In the genomic region with DNA sequence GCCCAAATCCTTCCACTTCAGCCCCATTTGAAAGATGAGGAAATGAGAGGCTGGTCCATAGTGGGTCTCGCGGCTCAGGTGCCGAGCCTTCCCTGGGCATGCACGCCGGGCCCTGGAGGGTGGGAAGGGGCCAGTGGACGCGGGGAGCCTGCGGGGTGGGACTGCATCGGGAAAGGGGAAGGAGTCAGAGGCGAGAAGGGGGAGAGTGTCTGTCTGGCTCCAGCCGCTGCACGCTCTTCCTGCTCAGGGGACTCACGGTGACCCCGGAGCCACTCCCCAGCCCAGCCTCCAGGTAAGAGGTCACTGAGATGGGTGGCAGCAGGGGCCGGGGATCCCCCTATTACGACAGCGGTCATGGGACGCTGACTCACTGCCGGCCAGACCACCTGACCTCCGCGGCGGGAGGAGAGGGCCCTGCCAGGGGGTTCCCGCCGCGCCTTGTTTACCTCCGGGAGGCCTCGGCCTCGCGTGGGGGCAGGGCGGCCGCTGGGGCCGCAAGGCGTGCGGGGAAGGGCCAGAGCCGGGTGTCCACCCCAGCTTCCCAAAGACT, we compare ENCODE assay signal across 1 cellular context.
TF ChIP-seq lines count a peak whose summit lies in the region.

No MANE protein-coding gene starts in this region.

TF ChIP-seq in HepG2, 621 proteins besides CTCF, POLR2A, EP300 and RAD21 (continued from another document and continues in another):
- TF ChIP-seq MAFG (CRISPR knock-in tag; IDR thresholded peaks at IDR 0.05) (peak; percentile 90; the same call in 1 of the 2 replicates), ZKSCAN5 (CRISPR knock-in tag; IDR thresholded peaks at IDR 0.05) (no peak), ERF (CRISPR knock-in tag; IDR thresholded peaks at IDR 0.05) (peak; percentile 97), ZNF746 (CRISPR knock-in tag; IDR thresholded peaks at IDR 0.05) (peak; percentile 87), ZFP1 (CRISPR knock-in tag; IDR thresholded peaks at IDR 0.05) (peak; percentile 73), PCBP1 (IDR thresholded peaks at IDR 0.05; ENCODE audit: borderline replicate concordance, low read depth, low read length) (peak; percentile 88; the same call in 1 of the 2 replicates), HMG20A (CRISPR knock-in tag; IDR thresholded peaks at IDR 0.05; ENCODE audit: borderline replicate concordance) (peak; percentile 28; the same call in 1 of the 2 replicates), HNF4G (IDR thresholded peaks at IDR 0.05; ENCODE audit: borderline replicate concordance, low read depth, low read length) (peak; percentile 75; the same call in 1 of the 2 replicates), HNF4G (CRISPR knock-in tag; IDR thresholded peaks at IDR 0.05; ENCODE audit: borderline replicate concordance, low read depth) (no peak), MTF2 (CRISPR knock-in tag; IDR thresholded peaks at IDR 0.05; ENCODE audit: borderline replicate concordance) (no peak; the same call in 1 of the 2 replicates), RBM39 (IDR thresholded peaks at IDR 0.05; ENCODE audit: low read depth, low read length, poor library complexity, severe bottlenecking) (peak; percentile 92), ZMAT3 (CRISPR knock-in tag; conservative IDR thresholded peaks at IDR 0.05) (peak; percentile 80), ZBTB7A (CRISPR knock-in tag; IDR thresholded peaks at IDR 0.05) (peak; percentile 59; the same call in 1 of the 2 replicates), SPEN (CRISPR knock-in tag; IDR thresholded peaks at IDR 0.05; ENCODE audit: low read depth) (peak; percentile 90), ZMYM2 (CRISPR knock-in tag; IDR thresholded peaks at IDR 0.05) (no peak), ZNF367 (CRISPR knock-in tag; IDR thresholded peaks at IDR 0.05; ENCODE audit: borderline replicate concordance) (no peak), ZNF703 (CRISPR knock-in tag; IDR thresholded peaks at IDR 0.05; ENCODE audit: borderline replicate concordance) (peak; percentile 34; the same call in 1 of the 2 replicates), BRCA1 (CRISPR knock-in tag; IDR thresholded peaks at IDR 0.05) (0 out of 2 replicates have a peak, but pooled peaks have one; percentile 9), KAT8 (CRISPR knock-in tag; IDR thresholded peaks at IDR 0.05) (peak; percentile 79; the same call in 1 of the 2 replicates), SALL2 (CRISPR knock-in tag; IDR thresholded peaks at IDR 0.05) (peak; percentile 74; the same call in 1 of the 2 replicates), ZBTB38 (CRISPR knock-in tag; IDR thresholded peaks at IDR 0.05) (peak; percentile 60), ZFAT (CRISPR knock-in tag; conservative IDR thresholded peaks at IDR 0.05) (no peak), KAT2B (IDR thresholded peaks at IDR 0.05; ENCODE audit: borderline replicate concordance, low read depth, low read length) (no peak)
- TF ChIP-seq, protein P1, sequence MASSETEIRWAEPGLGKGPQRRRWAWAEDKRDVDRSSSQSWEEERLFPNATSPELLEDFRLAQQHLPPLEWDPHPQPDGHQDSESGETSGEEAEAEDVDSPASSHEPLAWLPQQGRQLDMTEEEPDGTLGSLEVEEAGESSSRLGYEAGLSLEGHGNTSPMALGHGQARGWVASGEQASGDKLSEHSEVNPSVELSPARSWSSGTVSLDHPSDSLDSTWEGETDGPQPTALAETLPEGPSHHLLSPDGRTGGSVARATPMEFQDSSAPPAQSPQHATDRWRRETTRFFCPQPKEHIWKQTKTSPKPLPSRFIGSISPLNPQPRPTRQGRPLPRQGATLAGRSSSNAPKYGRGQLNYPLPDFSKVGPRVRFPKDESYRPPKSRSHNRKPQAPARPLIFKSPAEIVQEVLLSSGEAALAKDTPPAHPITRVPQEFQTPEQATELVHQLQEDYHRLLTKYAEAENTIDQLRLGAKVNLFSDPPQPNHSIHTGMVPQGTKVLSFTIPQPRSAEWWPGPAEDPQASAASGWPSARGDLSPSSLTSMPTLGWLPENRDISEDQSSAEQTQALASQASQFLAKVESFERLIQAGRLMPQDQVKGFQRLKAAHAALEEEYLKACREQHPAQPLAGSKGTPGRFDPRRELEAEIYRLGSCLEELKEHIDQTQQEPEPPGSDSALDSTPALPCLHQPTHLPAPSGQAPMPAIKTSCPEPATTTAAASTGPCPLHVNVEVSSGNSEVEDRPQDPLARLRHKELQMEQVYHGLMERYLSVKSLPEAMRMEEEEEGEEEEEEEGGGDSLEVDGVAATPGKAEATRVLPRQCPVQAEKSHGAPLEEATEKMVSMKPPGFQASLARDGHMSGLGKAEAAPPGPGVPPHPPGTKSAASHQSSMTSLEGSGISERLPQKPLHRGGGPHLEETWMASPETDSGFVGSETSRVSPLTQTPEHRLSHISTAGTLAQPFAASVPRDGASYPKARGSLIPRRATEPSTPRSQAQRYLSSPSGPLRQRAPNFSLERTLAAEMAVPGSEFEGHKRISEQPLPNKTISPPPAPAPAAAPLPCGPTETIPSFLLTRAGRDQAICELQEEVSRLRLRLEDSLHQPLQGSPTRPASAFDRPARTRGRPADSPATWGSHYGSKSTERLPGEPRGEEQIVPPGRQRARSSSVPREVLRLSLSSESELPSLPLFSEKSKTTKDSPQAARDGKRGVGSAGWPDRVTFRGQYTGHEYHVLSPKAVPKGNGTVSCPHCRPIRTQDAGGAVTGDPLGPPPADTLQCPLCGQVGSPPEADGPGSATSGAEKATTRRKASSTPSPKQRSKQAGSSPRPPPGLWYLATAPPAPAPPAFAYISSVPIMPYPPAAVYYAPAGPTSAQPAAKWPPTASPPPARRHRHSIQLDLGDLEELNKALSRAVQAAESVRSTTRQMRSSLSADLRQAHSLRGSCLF (CRISPR knock-in tag; IDR thresholded peaks at IDR 0.05; ENCODE audit: borderline replicate concordance), result no peak
- TF ChIP-seq, protein P2, sequence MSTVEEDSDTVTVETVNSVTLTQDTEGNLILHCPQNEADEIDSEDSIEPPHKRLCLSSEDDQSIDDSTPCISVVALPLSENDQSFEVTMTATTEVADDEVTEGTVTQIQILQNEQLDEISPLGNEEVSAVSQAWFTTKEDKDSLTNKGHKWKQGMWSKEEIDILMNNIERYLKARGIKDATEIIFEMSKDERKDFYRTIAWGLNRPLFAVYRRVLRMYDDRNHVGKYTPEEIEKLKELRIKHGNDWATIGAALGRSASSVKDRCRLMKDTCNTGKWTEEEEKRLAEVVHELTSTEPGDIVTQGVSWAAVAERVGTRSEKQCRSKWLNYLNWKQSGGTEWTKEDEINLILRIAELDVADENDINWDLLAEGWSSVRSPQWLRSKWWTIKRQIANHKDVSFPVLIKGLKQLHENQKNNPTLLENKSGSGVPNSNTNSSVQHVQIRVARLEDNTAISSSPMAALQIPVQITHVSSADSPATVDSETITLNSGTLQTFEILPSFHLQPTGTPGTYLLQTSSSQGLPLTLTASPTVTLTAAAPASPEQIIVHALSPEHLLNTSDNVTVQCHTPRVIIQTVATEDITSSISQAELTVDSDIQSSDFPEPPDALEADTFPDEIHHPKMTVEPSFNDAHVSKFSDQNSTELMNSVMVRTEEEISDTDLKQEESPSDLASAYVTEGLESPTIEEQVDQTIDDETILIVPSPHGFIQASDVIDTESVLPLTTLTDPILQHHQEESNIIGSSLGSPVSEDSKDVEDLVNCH (CRISPR knock-in tag; IDR thresholded peaks at IDR 0.05), result 0 out of 2 replicates have a peak, but pooled peaks have one; percentile 33
- TF ChIP-seq, protein P3, sequence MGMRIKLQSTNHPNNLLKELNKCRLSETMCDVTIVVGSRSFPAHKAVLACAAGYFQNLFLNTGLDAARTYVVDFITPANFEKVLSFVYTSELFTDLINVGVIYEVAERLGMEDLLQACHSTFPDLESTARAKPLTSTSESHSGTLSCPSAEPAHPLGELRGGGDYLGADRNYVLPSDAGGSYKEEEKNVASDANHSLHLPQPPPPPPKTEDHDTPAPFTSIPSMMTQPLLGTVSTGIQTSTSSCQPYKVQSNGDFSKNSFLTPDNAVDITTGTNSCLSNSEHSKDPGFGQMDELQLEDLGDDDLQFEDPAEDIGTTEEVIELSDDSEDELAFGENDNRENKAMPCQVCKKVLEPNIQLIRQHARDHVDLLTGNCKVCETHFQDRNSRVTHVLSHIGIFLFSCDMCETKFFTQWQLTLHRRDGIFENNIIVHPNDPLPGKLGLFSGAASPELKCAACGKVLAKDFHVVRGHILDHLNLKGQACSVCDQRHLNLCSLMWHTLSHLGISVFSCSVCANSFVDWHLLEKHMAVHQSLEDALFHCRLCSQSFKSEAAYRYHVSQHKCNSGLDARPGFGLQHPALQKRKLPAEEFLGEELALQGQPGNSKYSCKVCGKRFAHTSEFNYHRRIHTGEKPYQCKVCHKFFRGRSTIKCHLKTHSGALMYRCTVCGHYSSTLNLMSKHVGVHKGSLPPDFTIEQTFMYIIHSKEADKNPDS (CRISPR knock-in tag; IDR thresholded peaks at IDR 0.05), result 0 out of 2 replicates have a peak, but pooled peaks have one; percentile 74
- TF ChIP-seq, protein P4, sequence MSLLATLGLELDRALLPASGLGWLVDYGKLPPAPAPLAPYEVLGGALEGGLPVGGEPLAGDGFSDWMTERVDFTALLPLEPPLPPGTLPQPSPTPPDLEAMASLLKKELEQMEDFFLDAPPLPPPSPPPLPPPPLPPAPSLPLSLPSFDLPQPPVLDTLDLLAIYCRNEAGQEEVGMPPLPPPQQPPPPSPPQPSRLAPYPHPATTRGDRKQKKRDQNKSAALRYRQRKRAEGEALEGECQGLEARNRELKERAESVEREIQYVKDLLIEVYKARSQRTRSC (CRISPR knock-in tag; IDR thresholded peaks at IDR 0.05; ENCODE audit: low read depth), result peak; percentile 49; the same call in 1 of the 2 replicates
- TF ChIP-seq, protein P5, sequence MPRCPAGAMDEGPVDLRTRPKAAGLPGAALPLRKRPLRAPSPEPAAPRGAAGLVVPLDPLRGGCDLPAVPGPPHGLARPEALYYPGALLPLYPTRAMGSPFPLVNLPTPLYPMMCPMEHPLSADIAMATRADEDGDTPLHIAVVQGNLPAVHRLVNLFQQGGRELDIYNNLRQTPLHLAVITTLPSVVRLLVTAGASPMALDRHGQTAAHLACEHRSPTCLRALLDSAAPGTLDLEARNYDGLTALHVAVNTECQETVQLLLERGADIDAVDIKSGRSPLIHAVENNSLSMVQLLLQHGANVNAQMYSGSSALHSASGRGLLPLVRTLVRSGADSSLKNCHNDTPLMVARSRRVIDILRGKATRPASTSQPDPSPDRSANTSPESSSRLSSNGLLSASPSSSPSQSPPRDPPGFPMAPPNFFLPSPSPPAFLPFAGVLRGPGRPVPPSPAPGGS (CRISPR knock-in tag; IDR thresholded peaks at IDR 0.05), result peak; percentile 100
- TF ChIP-seq, protein P6, sequence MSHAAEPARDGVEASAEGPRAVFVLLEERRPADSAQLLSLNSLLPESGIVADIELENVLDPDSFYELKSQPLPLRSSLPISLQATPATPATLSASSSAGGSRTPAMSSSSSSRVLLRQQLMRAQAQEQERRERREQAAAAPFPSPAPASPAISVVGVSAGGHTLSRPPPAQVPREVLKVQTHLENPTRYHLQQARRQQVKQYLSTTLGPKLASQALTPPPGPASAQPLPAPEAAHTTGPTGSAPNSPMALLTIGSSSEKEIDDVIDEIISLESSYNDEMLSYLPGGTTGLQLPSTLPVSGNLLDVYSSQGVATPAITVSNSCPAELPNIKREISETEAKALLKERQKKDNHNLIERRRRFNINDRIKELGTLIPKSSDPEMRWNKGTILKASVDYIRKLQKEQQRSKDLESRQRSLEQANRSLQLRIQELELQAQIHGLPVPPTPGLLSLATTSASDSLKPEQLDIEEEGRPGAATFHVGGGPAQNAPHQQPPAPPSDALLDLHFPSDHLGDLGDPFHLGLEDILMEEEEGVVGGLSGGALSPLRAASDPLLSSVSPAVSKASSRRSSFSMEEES (CRISPR knock-in tag; IDR thresholded peaks at IDR 0.05), result peak; percentile 100
- TF ChIP-seq, protein P7, sequence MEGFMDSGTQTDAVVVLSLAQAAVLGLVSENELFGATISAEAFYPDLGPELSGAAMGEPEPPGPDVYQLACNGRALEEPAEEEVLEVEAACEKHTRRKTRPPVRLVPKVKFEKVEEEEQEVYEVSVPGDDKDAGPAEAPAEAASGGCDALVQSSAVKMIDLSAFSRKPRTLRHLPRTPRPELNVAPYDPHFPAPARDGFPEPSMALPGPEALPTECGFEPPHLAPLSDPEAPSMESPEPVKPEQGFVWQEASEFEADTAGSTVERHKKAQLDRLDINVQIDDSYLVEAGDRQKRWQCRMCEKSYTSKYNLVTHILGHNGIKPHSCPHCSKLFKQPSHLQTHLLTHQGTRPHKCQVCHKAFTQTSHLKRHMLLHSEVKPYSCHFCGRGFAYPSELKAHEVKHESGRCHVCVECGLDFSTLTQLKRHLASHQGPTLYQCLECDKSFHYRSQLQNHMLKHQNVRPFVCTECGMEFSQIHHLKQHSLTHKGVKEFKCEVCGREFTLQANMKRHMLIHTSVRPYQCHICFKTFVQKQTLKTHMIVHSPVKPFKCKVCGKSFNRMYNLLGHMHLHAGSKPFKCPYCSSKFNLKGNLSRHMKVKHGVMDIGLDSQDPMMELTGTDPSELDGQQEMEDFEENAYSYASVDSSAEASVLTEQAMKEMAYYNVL (CRISPR knock-in tag; IDR thresholded peaks at IDR 0.05; ENCODE audit: borderline replicate concordance), result no peak
- TF ChIP-seq, protein P8, sequence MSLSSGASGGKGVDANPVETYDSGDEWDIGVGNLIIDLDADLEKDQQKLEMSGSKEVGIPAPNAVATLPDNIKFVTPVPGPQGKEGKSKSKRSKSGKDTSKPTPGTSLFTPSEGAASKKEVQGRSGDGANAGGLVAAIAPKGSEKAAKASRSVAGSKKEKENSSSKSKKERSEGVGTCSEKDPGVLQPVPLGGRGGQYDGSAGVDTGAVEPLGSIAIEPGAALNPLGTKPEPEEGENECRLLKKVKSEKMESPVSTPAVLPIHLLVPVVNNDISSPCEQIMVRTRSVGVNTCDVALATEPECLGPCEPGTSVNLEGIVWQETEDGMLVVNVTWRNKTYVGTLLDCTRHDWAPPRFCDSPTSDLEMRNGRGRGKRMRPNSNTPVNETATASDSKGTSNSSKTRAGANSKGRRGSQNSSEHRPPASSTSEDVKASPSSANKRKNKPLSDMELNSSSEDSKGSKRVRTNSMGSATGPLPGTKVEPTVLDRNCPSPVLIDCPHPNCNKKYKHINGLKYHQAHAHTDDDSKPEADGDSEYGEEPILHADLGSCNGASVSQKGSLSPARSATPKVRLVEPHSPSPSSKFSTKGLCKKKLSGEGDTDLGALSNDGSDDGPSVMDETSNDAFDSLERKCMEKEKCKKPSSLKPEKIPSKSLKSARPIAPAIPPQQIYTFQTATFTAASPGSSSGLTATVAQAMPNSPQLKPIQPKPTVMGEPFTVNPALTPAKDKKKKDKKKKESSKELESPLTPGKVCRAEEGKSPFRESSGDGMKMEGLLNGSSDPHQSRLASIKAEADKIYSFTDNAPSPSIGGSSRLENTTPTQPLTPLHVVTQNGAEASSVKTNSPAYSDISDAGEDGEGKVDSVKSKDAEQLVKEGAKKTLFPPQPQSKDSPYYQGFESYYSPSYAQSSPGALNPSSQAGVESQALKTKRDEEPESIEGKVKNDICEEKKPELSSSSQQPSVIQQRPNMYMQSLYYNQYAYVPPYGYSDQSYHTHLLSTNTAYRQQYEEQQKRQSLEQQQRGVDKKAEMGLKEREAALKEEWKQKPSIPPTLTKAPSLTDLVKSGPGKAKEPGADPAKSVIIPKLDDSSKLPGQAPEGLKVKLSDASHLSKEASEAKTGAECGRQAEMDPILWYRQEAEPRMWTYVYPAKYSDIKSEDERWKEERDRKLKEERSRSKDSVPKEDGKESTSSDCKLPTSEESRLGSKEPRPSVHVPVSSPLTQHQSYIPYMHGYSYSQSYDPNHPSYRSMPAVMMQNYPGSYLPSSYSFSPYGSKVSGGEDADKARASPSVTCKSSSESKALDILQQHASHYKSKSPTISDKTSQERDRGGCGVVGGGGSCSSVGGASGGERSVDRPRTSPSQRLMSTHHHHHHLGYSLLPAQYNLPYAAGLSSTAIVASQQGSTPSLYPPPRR (CRISPR knock-in tag; IDR thresholded peaks at IDR 0.05; ENCODE audit: borderline replicate concordance), result peak; percentile 89
